Comparison of ENCODE assay signal across 24 cellular contexts in the genomic region with DNA sequence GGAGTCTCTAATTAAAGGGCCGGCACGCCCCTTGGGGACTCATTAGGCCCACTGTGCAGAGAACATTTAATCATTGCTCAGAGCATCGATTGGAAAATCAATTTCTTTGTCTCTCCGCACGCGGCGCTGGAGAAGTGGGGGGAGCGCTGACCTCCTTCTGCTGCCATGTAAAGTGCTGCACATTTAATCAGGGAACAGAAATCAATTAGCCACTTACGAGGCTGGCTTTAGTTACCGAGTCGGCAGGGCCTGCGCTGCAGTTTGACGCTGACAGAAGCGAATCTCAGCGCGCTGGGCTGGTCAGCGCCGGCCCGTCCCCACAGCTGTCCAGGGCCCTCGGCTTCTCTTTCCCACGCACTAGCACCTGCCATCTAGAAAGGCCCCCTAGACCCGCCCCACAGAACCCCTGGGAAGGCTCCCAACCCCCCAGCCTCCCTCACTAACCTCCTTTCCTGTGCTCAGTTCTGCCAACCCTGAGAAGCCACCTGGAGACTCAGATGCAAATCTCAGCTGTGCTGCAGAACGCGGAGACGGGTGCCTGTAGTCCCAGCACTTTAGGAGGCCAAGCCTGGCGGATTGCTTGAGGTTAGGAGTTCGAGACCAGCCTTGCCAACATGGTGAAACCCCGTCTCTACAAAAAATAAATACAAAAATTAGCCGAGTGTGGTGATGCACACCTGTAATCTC. TPM values are rescaled to one million over a fixed set of nuclear protein-coding genes. Genes with fewer than 3 reads are reported as not detected.
DNase-seq lines count a peak whose midpoint lies in the region; FAIRE-seq and TF ChIP-seq lines count a peak whose summit lies in the region.
"Had no signal": no experiment of that assay in that cellular context is flagged by ENCODE, and none has a peak within 500 bp of the region (broad histone marks: within the 10 kb centered on the region; RNA-seq: fewer than 3 reads in every experiment).

No MANE protein-coding gene starts in this region.

- H3K36me3 ChIP-seq in BLaER1 treated with 17β-estradiol and CSF1 and Interleukin-3, amounts not matched to agents 10 nM and 100 nM, result no peaks in the 10 kb centered on the region
- H3K36me3 ChIP-seq in HUES48 (ENCODE audit: control insufficient read depth, insufficient read depth, low read length) (no peaks in the 10 kb centered on the region), sigmoid colon (no peaks in the 10 kb centered on the region)
- H3K36me3 ChIP-seq: BE2C, HAP-1, heart right ventricle, lower lobe of right lung, transverse colon had no signal

- no peak overlapping the region for H3K4me3 ChIP-seq in BLaER1 treated with 17β-estradiol and CSF1 and Interleukin-3, amounts not matched to agents 10 nM and 100 nM
- H3K4me3 ChIP-seq in HUES48 (ENCODE audit: low read depth, low read length), result no peak overlapping the region
- no peak overlapping the region for H3K4me3 ChIP-seq in sigmoid colon
- H3K4me3 ChIP-seq: HAP-1, heart right ventricle, lower lobe of right lung, transverse colon had no signal

- H3K27ac ChIP-seq in BLaER1 treated with 17β-estradiol and CSF1 and Interleukin-3, amounts not matched to agents 10 nM and 100 nM, result no peak overlapping the region
- H3K27ac ChIP-seq in HUES48 (ENCODE audit: low read depth, low read length) (peak overlapping the region; percentile 62), sigmoid colon (no peak overlapping the region)
- H3K27ac ChIP-seq: epithelial cell of prostate, heart right ventricle, HL-60, lower lobe of right lung had no signal

- intact Hi-C loops in sigmoid colon (cut with DNase I), result no loop called here

- H3K4me1 ChIP-seq in BLaER1 treated with 17β-estradiol and CSF1 and Interleukin-3, amounts not matched to agents 10 nM and 100 nM, result peaks cover 0 to 34% (median 28%) of the 10 kb centered on the region in 10 experiments; a peak in 16 of 20 replicates
- H3K4me1 ChIP-seq in HUES48 (ENCODE audit: control insufficient read depth, insufficient read depth, low read length) (peaks cover 8% of the 10 kb centered on the region; the same call in 1 of the 2 replicates), sigmoid colon (peaks cover 0 to 10% (median 9%) of the 10 kb centered on the region in 4 donors)
- H3K4me1 ChIP-seq: HAP-1, lower lobe of right lung had no signal

- no peak for TF ChIP-seq POLR2A in sigmoid colon (IDR thresholded peaks at IDR 0.05)
- no peak for TF ChIP-seq POLR2A in H54 (IDR thresholded peaks at IDR 0.05; ENCODE audit: low read depth, low read length)

- DNase-seq in ecto neural progenitor cell (ENCODE audit: low spot score) (peak; percentile 49), mucosa of gallbladder (ENCODE audit: low spot score) (peak; percentile 74), sigmoid colon (no peak), cortex of kidney (lab: John Stamatoyannopoulos, UW) (no peak), H54 (ENCODE audit: insufficient read length, low spot score) (no peak)
- DNase-seq in activated naive CD4-positive, alpha-beta T cell (lab: John Stamatoyannopoulos, UW), result no peak
- DNase-seq: activated naive CD4-positive, alpha-beta T cell treated with anti-CD3 and anti-CD28 coated beads for 36 hours; activated T-cell treated with anti-CD3 and anti-CD28 coated beads, Interleukin-2, amount 50 U/mL, for 1 hour; BE2C; heart right ventricle; lower lobe of right lung; MM.1S; NCI-H187; NCI-H69; nucleus accumbens; stimulated activated CD4-positive, alpha-beta T cell treated with anti-CD3 and anti-CD28 coated beads, Interleukin-12 subunit alpha, Interleukin-12 subunit beta, amount 100 ng/mL, for 4 hours; stimulated activated CD4-positive, alpha-beta T cell treated with anti-CD3 and anti-CD28 coated beads, Interleukin-4, amount 100 ng/mL, for 4 hours; transverse colon had no signal

- FAIRE-seq in H54 (lab: Jason Lieb, UNC), result no peak

- peak overlapping the region in 8 of 11 experiments; percentile 51 to 70 (median 60); a peak in 16 of 22 replicates for H3K4me2 ChIP-seq in BLaER1 treated with 17β-estradiol and CSF1 and Interleukin-3, amounts not matched to agents 10 nM and 100 nM

- TF ChIP-seq EP300 in sigmoid colon (IDR thresholded peaks at IDR 0.05), result no peak

- H3K27me3 ChIP-seq in BLaER1 treated with 17β-estradiol and CSF1 and Interleukin-3, amounts not matched to agents 10 nM and 100 nM, result peaks cover 10 to 45% (median 23%) of the 10 kb centered on the region in 11 experiments; a peak in 19 of 22 replicates
- H3K27me3 ChIP-seq in HUES48 (ENCODE audit: control insufficient read depth, insufficient read depth, low read length) (peaks cover 8% of the 10 kb centered on the region), sigmoid colon (peaks cover 0 to 4% (median 0%) of the 10 kb centered on the region in 3 donors)
- H3K27me3 ChIP-seq: BE2C had no signal

- peaks cover 0 to 16% (median 0%) of the 10 kb centered on the region in 11 experiments; a peak in 11 of 22 replicates for H3K9me3 ChIP-seq in BLaER1 treated with 17β-estradiol and CSF1 and Interleukin-3, amounts not matched to agents 10 nM and 100 nM (replicated peaks in 1 of 11)
- H3K9me3 ChIP-seq in HUES48 (ENCODE audit: control insufficient read depth, insufficient read depth, low read length) (no peaks in the 10 kb centered on the region), sigmoid colon (no peaks in the 10 kb centered on the region)
- H3K9me3 ChIP-seq: BE2C, HAP-1, heart right ventricle, lower lobe of right lung, transverse colon had no signal

- 45 to 59% methylated on average over 29 of the region's 29 CpGs for WGBS in sigmoid colon, 2 donors

- TF ChIP-seq CTCF in sigmoid colon (IDR thresholded peaks at IDR 0.05), result no peak

- H4K20me1 ChIP-seq in BLaER1 treated with 17β-estradiol and CSF1 and Interleukin-3, amounts not matched to agents 10 nM and 100 nM, result no peaks in the 10 kb centered on the region; a peak in 2 of 22 replicates

- H3K9ac ChIP-seq in BLaER1 treated with 17β-estradiol and CSF1 and Interleukin-3, amounts not matched to agents 10 nM and 100 nM, result no peak overlapping the region
- H3K9ac ChIP-seq in HUES48 (ENCODE audit: low read depth, low read length), result no peak overlapping the region

RNA-seq across cellular contexts. Expression of gene C1QL1, which starts 20.3 kb away (rescaled TPM):
- 3.2 TPM for total RNA-seq in mucosa of gallbladder
- 1 to 10 TPM in 2 of 4 donors, under 1 TPM in 2; 0.41 to 4.3 (median 1.3) TPM for total RNA-seq in sigmoid colon
- polyA plus RNA-seq in sigmoid colon, result 1 to 10 TPM in 2 of 3 donors, not detected in 1; 1.4 to 2.0 TPM
- total RNA-seq: lower lobe of right lung, OCI-LY7 had no signal

RNA-seq across cellular contexts. Expression of gene KIF18B, which starts 40.8 kb away (rescaled TPM):
- total RNA-seq in mucosa of gallbladder (1.4 TPM), sigmoid colon (1 to 10 TPM in 1 of 4 donors, under 1 TPM in 3; under 0.01 to 1.4 (median 0.30) TPM)
- 10 to 100 TPM in 1 of 3 donors, 1 to 10 TPM in 1, under 1 TPM in 1; 0.60 to 10.5 (median 1.4) TPM for polyA plus RNA-seq in sigmoid colon

Comparison
In these comparisons a context has a peak if more than half of its experiments do, and no peak if none do; other contexts are left out.
1. DNase-seq: peak in ecto neural progenitor cell (single experiment) and mucosa of gallbladder (single experiment); none in sigmoid colon (single experiment), cortex of kidney (single experiment), activated naive CD4-positive, alpha-beta T cell (0 of 4) and H54 (single experiment).